Comparison of ENCODE assay signal across 27 cellular contexts in the genomic region with DNA sequence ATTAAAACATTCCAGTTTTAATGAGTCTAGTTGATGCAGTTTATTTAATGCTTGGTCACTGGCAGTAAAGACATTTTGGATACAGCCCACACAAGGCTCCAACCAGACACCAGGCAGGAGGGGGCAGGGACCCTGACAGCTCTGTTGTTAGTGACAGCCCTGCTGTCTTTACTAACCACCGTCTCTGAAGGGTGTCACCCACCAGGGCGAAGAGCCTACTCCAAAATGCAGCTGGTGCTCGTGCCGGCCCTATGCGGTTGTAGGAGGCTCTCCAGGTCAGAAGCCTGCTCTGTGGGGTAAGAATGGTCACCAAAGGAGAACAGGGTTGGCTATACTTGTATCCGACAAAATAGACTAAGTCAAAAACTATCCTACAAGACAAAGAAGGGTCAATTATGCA.
"Had no signal": no experiment of that assay in that cellular context is flagged by ENCODE, and none has a peak within 500 bp of the region (broad histone marks: within the 10 kb centered on the region; RNA-seq: fewer than 3 reads in every experiment).

No MANE protein-coding gene starts in this region.

- H3K9me3 Mint-ChIP-seq: activated CD4-positive, alpha-beta memory T cell treated with anti-CD3 and anti-CD28 coated beads, Interleukin-2, amount 10 ng/mL, durations not matched to agents 7 days and 5 days; activated CD4-positive, alpha-beta T cell treated with anti-CD3 and anti-CD28 coated beads, Interleukin-2, amount 10 ng/mL, durations not matched to agents 7 days and 5 days; activated T-helper 17 cell treated with anti-CD3 and anti-CD28 coated beads, Interleukin-2, amount 50 U/mL, for 72 hours; effector memory CD8-positive, alpha-beta T cell; mesothelial cell of epicardium; naive thymus-derived CD4-positive, alpha-beta T cell had no signal

- ATAC-seq: activated T-helper 17 cell treated with anti-CD3 and anti-CD28 coated beads, Interleukin-2, amount 50 U/mL, for 72 hours; effector memory CD8-positive, alpha-beta T cell; gastrocnemius medialis; naive thymus-derived CD4-positive, alpha-beta T cell; WTC11 had no signal

- H3K9ac ChIP-seq: neural progenitor cell, SK-N-SH had no signal

- H3K4me2 ChIP-seq: hepatocyte, neural progenitor cell, SK-N-SH had no signal

- H3K79me2 ChIP-seq: hepatocyte had no signal

- H3K4me1 Mint-ChIP-seq: activated CD4-positive, alpha-beta memory T cell treated with anti-CD3 and anti-CD28 coated beads, Interleukin-2, amount 10 ng/mL, durations not matched to agents 7 days and 5 days; activated T-helper 17 cell treated with anti-CD3 and anti-CD28 coated beads, Interleukin-2, amount 50 U/mL, for 72 hours; mesothelial cell of epicardium; WTC11 had no signal

- H3K27me3 Mint-ChIP-seq: activated CD4-positive, alpha-beta memory T cell treated with anti-CD3 and anti-CD28 coated beads, Interleukin-2, amount 10 ng/mL, durations not matched to agents 7 days and 5 days; activated CD4-positive, alpha-beta T cell treated with anti-CD3 and anti-CD28 coated beads, Interleukin-2, amount 10 ng/mL, durations not matched to agents 7 days and 5 days; activated T-helper 17 cell treated with anti-CD3 and anti-CD28 coated beads, Interleukin-2, amount 50 U/mL, for 72 hours; effector memory CD8-positive, alpha-beta T cell; naive thymus-derived CD4-positive, alpha-beta T cell had no signal

- H3K4me3 Mint-ChIP-seq: activated CD4-positive, alpha-beta memory T cell treated with anti-CD3 and anti-CD28 coated beads, Interleukin-2, amount 10 ng/mL, durations not matched to agents 7 days and 5 days; activated CD4-positive, alpha-beta T cell treated with anti-CD3 and anti-CD28 coated beads, Interleukin-2, amount 10 ng/mL, durations not matched to agents 7 days and 5 days; activated T-helper 17 cell treated with anti-CD3 and anti-CD28 coated beads, Interleukin-2, amount 50 U/mL, for 72 hours; effector memory CD8-positive, alpha-beta T cell; mesothelial cell of epicardium; naive thymus-derived CD4-positive, alpha-beta T cell; neural progenitor cell; WTC11 had no signal

- H3K4me3 ChIP-seq: breast epithelium, colonic mucosa, dorsolateral prefrontal cortex, gastrocnemius medialis, hepatocyte, neural progenitor cell, ovary, prostate gland, thoracic aorta had no signal

- H3K4me1 ChIP-seq: breast epithelium, colonic mucosa, gastrocnemius medialis, neural progenitor cell, prostate gland had no signal

- H3K9me3 ChIP-seq: breast epithelium, colonic mucosa, gastrocnemius medialis, ovary, prostate gland, SK-N-SH, thoracic aorta had no signal

- H3K27ac Mint-ChIP-seq: activated CD4-positive, alpha-beta memory T cell treated with anti-CD3 and anti-CD28 coated beads, Interleukin-2, amount 10 ng/mL, durations not matched to agents 7 days and 5 days; activated T-helper 17 cell treated with anti-CD3 and anti-CD28 coated beads, Interleukin-2, amount 50 U/mL, for 72 hours; effector memory CD8-positive, alpha-beta T cell; mesothelial cell of epicardium; WTC11 had no signal

- H2AFZ ChIP-seq: hepatocyte, neural progenitor cell had no signal

- H3K36me3 ChIP-seq: breast epithelium, colonic mucosa, gastrocnemius medialis, neural progenitor cell, ovary, prostate gland had no signal

- H3K36me3 Mint-ChIP-seq: mesothelial cell of epicardium, WTC11 had no signal

- DNase-seq: activated CD4-positive, alpha-beta T cell treated with anti-CD3 and anti-CD28 coated beads for 1 hour; activated CD4-positive, alpha-beta T cell treated with anti-CD3 and anti-CD28 coated beads, Interleukin-2, amount 10 ng/mL, durations not matched to agents 7 days and 5 days; activated gamma-delta T cell treated with Interleukin-2 at 50 U/mL for 16 hours; activated naive CD4-positive, alpha-beta T cell treated with anti-CD3 and anti-CD28 coated beads, Interleukin-2, amount 50 U/mL, for 16 hours; colonic mucosa; effector memory CD8-positive, alpha-beta T cell; erythroblast; gastrocnemius medialis; glutamatergic neuron; naive thymus-derived CD4-positive, alpha-beta T cell; ovary; retina; SK-N-SH; stimulated activated CD4-positive, alpha-beta T cell treated with anti-CD3 and anti-CD28 coated beads, Interleukin-2, amount 100 ng/mL, for 48 hours; stimulated activated naive CD4-positive, alpha-beta T cell treated with Interleukin-2 at 50 U/mL for 16 hours; T-helper 2 cell; trophoblast cell had no signal

- H3K27ac ChIP-seq: breast epithelium, colonic mucosa, dorsolateral prefrontal cortex, gastrocnemius medialis, hepatocyte, neural progenitor cell, ovary, prostate gland, thoracic aorta had no signal

- H3K27me3 ChIP-seq: breast epithelium, colonic mucosa, dorsolateral prefrontal cortex, gastrocnemius medialis, hepatocyte, neural progenitor cell, ovary had no signal
